Comparison of ENCODE assay signal across 27 cellular contexts in the genomic region with DNA sequence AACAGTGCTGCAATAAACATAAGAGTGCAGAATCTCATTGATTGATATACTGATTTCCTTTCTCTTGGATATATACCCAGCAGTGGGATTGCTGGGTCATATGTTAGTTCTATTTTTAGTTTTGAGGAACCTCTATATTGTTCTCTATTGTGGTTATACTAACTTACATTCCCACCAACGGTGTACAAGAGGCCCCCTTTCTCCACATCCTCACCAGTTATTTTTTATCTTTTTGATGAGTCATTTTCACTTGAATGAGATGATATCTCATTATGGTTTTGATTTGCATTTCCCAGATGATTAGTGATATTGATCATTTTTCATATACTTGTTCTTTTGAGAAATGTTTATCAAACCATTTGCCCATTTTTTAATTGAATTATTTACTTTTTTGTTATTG. TPM values are rescaled to one million over a fixed set of nuclear protein-coding genes. Genes with fewer than 3 reads are reported as not detected.
DNase-seq lines count a peak whose midpoint lies in the region; ATAC-seq, FAIRE-seq and TF ChIP-seq lines count a peak whose summit lies in the region.
"Had no signal": no experiment of that assay in that cellular context is flagged by ENCODE, and none has a peak within 500 bp of the region (broad histone marks: within the 10 kb centered on the region; RNA-seq: fewer than 3 reads in every experiment).

No MANE protein-coding gene starts in this region.

- H3K9me3 ChIP-seq in DND-41 (ENCODE audit: insufficient read depth, low read length, severe bottlenecking) = no peaks in the 10 kb centered on the region
- H3K9me3 ChIP-seq in Loucy (ENCODE audit: insufficient read depth, low read depth, low read length) = no peaks in the 10 kb centered on the region
- H3K9me3 ChIP-seq in K562 (replicated peaks; ENCODE audit: control insufficient read depth, insufficient read depth, low read depth, low read length) = no peaks in the 10 kb centered on the region
- H3K9me3 ChIP-seq: MG63 had no signal

- BruUV-seq in K562 (replicated peaks; lab: Mats Ljungman, UMichigan) = no TSS peak

- POLR2A ChIA-PET in K562 (lab: Yijun Ruan, JAX) = no interaction called here

- H3K9me1 ChIP-seq in K562 (ENCODE audit: control insufficient read depth, insufficient read depth, low read length) = no peaks in the 10 kb centered on the region

- H3K27me3 ChIP-seq in DND-41 (ENCODE audit: insufficient read depth, low read length, poor library complexity) = no peaks in the 10 kb centered on the region
- no peaks in the 10 kb centered on the region for H3K27me3 ChIP-seq in Loucy (ENCODE audit: insufficient read depth, low read length, poor library complexity, severe bottlenecking)
- no peaks in the 10 kb centered on the region for H3K27me3 ChIP-seq in K562 (ENCODE audit: control insufficient read depth in 2 of 2, insufficient read depth in 2 of 2, low read length in 2 of 2)

- H3K36me3 ChIP-seq in DND-41 (ENCODE audit: insufficient read depth, low read length) (no peaks in the 10 kb centered on the region), Loucy (ENCODE audit: insufficient read depth, low read length) (no peaks in the 10 kb centered on the region), K562 (ENCODE audit: control insufficient read depth, insufficient read depth, low read length) (no peaks in the 10 kb centered on the region)
- H3K36me3 ChIP-seq: MG63 had no signal

- no peak for TF ChIP-seq POLR2A in K562 (conservative IDR thresholded peaks at IDR 0.05)

- H3F3A ChIP-seq in Loucy (ENCODE audit: low read depth) = peaks cover 6% of the 10 kb centered on the region; the same call in 1 of the 2 replicates

- H3K9me2 ChIP-seq in Loucy (replicated peaks; ENCODE audit: low read depth, low read length) = no peaks in the 10 kb centered on the region

- TF ChIP-seq RAD21 in K562 (CRISPR knock-in tag; conservative IDR thresholded peaks at IDR 0.05 in 1 of 2, IDR thresholded peaks at IDR 0.05 in 1 of 2) = no peak

- WGBS in K562 (ENCODE audit: insufficient coverage, low coverage, missing lambda C conversion rate) = 0% methylated on average over 1 of the region's 1 CpG

- H3K9ac ChIP-seq in DND-41 (ENCODE audit: low read depth, low read length) (no peak overlapping the region), Loucy (ENCODE audit: low read depth, low read length, poor library complexity, severe bottlenecking) (peak overlapping the region; percentile 39), K562 (ENCODE audit: insufficient read depth in 1 of 2, low read depth in 2 of 2, low read length in 2 of 2) (no peak overlapping the region)

- H3K27ac ChIP-seq in DND-41 (ENCODE audit: low read length) (no peak overlapping the region), K562 (ENCODE audit: extremely low read depth, low read depth, low read length) (no peak overlapping the region)
- H3K27ac ChIP-seq: foreskin keratinocyte, skin epidermis had no signal

- TF ChIP-seq CTCF in DND-41 (IDR thresholded peaks at IDR 0.05; ENCODE audit: borderline replicate concordance, extremely low read depth, low read length, poor library complexity, severe bottlenecking) (no peak), Loucy (conservative IDR thresholded peaks at IDR 0.05; ENCODE audit: low read length) (no peak), K562 (IDR thresholded peaks at IDR 0.05 in 2 of 3, conservative IDR thresholded peaks at IDR 0.05 in 1 of 3; ENCODE audit: insufficient read depth in 2 of 3, low read depth in 1 of 3, low read length in 3 of 3) (no peak)

- H4K20me1 ChIP-seq in DND-41 (ENCODE audit: insufficient read depth, low read length) = no peaks in the 10 kb centered on the region
- H4K20me1 ChIP-seq in Loucy (ENCODE audit: insufficient read depth, low read length, poor library complexity, severe bottlenecking) = no peaks in the 10 kb centered on the region
- H4K20me1 ChIP-seq in K562 (replicated peaks; ENCODE audit: control insufficient read depth, insufficient read depth, low read length) = no peaks in the 10 kb centered on the region; the same call in 1 of the 2 replicates

- no peak overlapping the region for H3K4me3 ChIP-seq in DND-41 (ENCODE audit: low read depth in 1 of 2, low read length in 2 of 2)
- H3K4me3 ChIP-seq in Loucy (ENCODE audit: low read length, poor library complexity, severe bottlenecking) = peak overlapping the region; percentile 38
- no peak overlapping the region for H3K4me3 ChIP-seq in K562
- H3K4me3 ChIP-seq: MG63, skin epidermis had no signal

- TF ChIP-seq EP300 in K562 (IDR thresholded peaks at IDR 0.05; ENCODE audit: low read length) = no peak

- H2AFZ ChIP-seq in DND-41 (ENCODE audit: low read depth, low read length) = no peak overlapping the region
- peak overlapping the region; percentile 44 for H2AFZ ChIP-seq in Loucy (ENCODE audit: low read length)
- H2AFZ ChIP-seq in K562 (ENCODE audit: low read depth, low read length) = no peak overlapping the region

- H3K4me1 ChIP-seq in DND-41 (ENCODE audit: insufficient read depth, low read length) = peaks cover 27% of the 10 kb centered on the region
- H3K4me1 ChIP-seq in Loucy (ENCODE audit: insufficient read depth, low read length, poor library complexity, severe bottlenecking) = peaks cover 30% of the 10 kb centered on the region
- no peaks in the 10 kb centered on the region; a peak in 3 of 5 replicates for H3K4me1 ChIP-seq in K562 (replicated peaks in 1 of 2; ENCODE audit: control insufficient read depth in 2 of 2, insufficient read depth in 2 of 2, low read length in 2 of 2)
- H3K4me1 ChIP-seq: foreskin keratinocyte had no signal

- in situ Hi-C loops in K562 (cut with MboI) = no loop called here

- peak; percentile 35 for DNase-seq in DND-41
- peak; percentile 79 for DNase-seq in SIG-M5 treated with dmso at 0.1 percent for 504 hours (lab: John Stamatoyannopoulos, UW; ENCODE audit: unreplicated experiment)
- no peak for DNase-seq in K562 (ENCODE audit: extremely low read depth in 1 of 4, low spot score in 3 of 4)
- DNase-seq in stimulated activated CD4-positive, alpha-beta T cell treated with anti-CD3 and anti-CD28 coated beads, Interleukin-4, amount 100 ng/mL, for 1 hour = no peak
- no peak for DNase-seq in stimulated activated naive CD4-positive, alpha-beta T cell treated with Interleukin-2 at 50 U/mL for 16 hours (lab: John Stamatoyannopoulos, UW)
- DNase-seq: activated CD4-positive, alpha-beta memory T cell treated with anti-CD3 and anti-CD28 coated beads, Interleukin-2, amount 10 ng/mL, durations not matched to agents 7 days and 5 days; activated naive CD8-positive, alpha-beta T cell treated with anti-CD3 and anti-CD28 coated beads, Interleukin-2, amount 10 ng/mL, durations not matched to agents 7 days and 5 days; cerebellar nuclear complex; DMS53; effector CD4-positive, alpha-beta T cell; foreskin keratinocyte; immature natural killer cell; mesendoderm; MG63; naive thymus-derived CD8-positive, alpha-beta T cell; NCI-H2171; NCI-H526; stimulated activated CD4-positive, alpha-beta T cell treated with anti-CD3 and anti-CD28 coated beads, Interleukin-2, amount 100 ng/mL, for 24 hours; stimulated activated naive B cell treated with anti-CD40 and anti-IgM and Interleukin-4, amounts not matched to agents 10 μg/mL and 1 μg/mL and 100 μg/mL, for 72 hours had no signal

- no peak for FAIRE-seq in K562 (lab: Jason Lieb, UNC)
- FAIRE-seq: GM12892, H1, HepG2 had no signal

- CTCF ChIA-PET in K562 (lab: Yijun Ruan, JAX; ENCODE audit: low intra/inter-chr PET ratio) = interaction anchor here (0.7 kb wide), 1 partner anchor 108 kb away, joined by 4 read pairs; no protein-coding TSS in a partner anchor

- intact Hi-C loops in K562 (cut with micrococcal nuclease) = no loop called here

- no peaks in the 10 kb centered on the region for H3K79me2 ChIP-seq in DND-41 (ENCODE audit: insufficient read depth, low read length)
- no peaks in the 10 kb centered on the region for H3K79me2 ChIP-seq in Loucy (ENCODE audit: insufficient read depth, low read length)
- no peaks in the 10 kb centered on the region for H3K79me2 ChIP-seq in K562 (ENCODE audit: control insufficient read depth, insufficient read depth, low read length)

- peak; percentile 88 for ATAC-seq in DND-41 (ENCODE audit: insufficient read depth, low read depth)
- no peak for ATAC-seq in K562
- ATAC-seq in GM21786 (IDR thresholded peaks at IDR 0.05; ENCODE audit: unreplicated experiment) = no peak
- ATAC-seq: foreskin keratinocyte; HepG2; left lobe of liver; naive thymus-derived CD8-positive, alpha-beta T cell; stimulated activated naive B cell treated with anti-CD40 and anti-IgM and Interleukin-4, amounts not matched to agents 10 μg/mL and 1 μg/mL and 100 μg/mL, for 72 hours; WTC11 had no signal

- H3K4me2 ChIP-seq in DND-41 (ENCODE audit: insufficient read depth, low read length) (peak overlapping the region; percentile 14; the same call in 1 of the 2 replicates), Loucy (ENCODE audit: low read depth, low read length, poor library complexity, severe bottlenecking) (peak overlapping the region; percentile 59), K562 (ENCODE audit: insufficient read depth, low read length) (no peak overlapping the region)

TF ChIP-seq in K562, 482 proteins besides CTCF, POLR2A, EP300 and RAD21 (continues in another document):
- TF ChIP-seq MAFG (tag; conservative IDR thresholded peaks at IDR 0.05) = peak; percentile 59

RNA-seq across cellular contexts. Expression of gene IREB2, which starts 12.4 kb away (rescaled TPM):
- 54.9 and 123 TPM in 2 replicates for total RNA-seq in K562 (2011; cell fraction: chromatin; rRNA removed; ENCODE audit: low replicate concordance)
- 23.8 and 30.0 TPM in 2 replicates for total RNA-seq in K562 (2011; cell fraction: nucleolus; rRNA removed)
- 48.5 and 72.4 TPM in 2 replicates for total RNA-seq in K562 (2011; cell fraction: nucleoplasm; rRNA removed)
- total RNA-seq in K562 (2014; rRNA removed) = 16.8 and 17.1 TPM in 2 replicates
- total RNA-seq in K562 (2014; rRNA removed; fragmentation: Illumina TruSeq; extraction: Trizol) = 37.7 and 48.0 TPM in 2 replicates
- total RNA-seq in K562 (2015; rRNA removed; fragmentation: Illumina TruSeq; extraction: Trizol) = 30.8 and 34.0 TPM in 2 replicates
- 56.6 and 61.7 TPM in 2 replicates for total RNA-seq in K562 (2021)
- 51.5 and 59.1 TPM in 2 replicates for polyA plus RNA-seq in K562 (2011; rRNA removed)
- polyA plus RNA-seq in K562 (2011; cell fraction: cytosol; rRNA removed) = 13.6 and 22.2 TPM in 2 replicates
- polyA plus RNA-seq in K562 (2011; cell fraction: nucleus; rRNA removed) = 19.4 and 22.1 TPM in 2 replicates
- 26.6 and 30.9 TPM in 2 replicates for polyA plus RNA-seq in K562 (2012)
- 45.4 and 53.2 TPM in 2 replicates for polyA plus RNA-seq in K562 (2014; fragmentation: Illumina TruSeq; extraction: Trizol)
- polyA plus RNA-seq in K562 (2014; fragmentation: Nextera tagmentation; extraction: Ambion mirVana) = 10 to 100 TPM; 18.0 to 21.4 TPM
- 24.1 and 25.4 TPM in 2 replicates for polyA plus RNA-seq in K562 (2014; rRNA removed)
- polyA minus RNA-seq in K562 (2011; rRNA and poly(A)+ RNA removed) = 106 and 117 TPM in 2 replicates
- 41.6 and 62.7 TPM in 2 replicates for polyA minus RNA-seq in K562 (2011; cell fraction: cytosol; rRNA and poly(A)+ RNA removed)
- 31.2 and 42.7 TPM in 2 replicates for polyA minus RNA-seq in K562 (2011; cell fraction: nucleus; rRNA and poly(A)+ RNA removed)

Comparison
In these comparisons a context has a peak if more than half of its experiments do, and no peak if none do; other contexts are left out.
1. DNase-seq: peak in DND-41 (single experiment) and SIG-M5 treated with dmso at 0.1 percent for 504 hours (single experiment); none in K562 (0 of 4), stimulated activated CD4-positive, alpha-beta T cell treated with anti-CD3 and anti-CD28 coated beads, Interleukin-4, amount 100 ng/mL, for 1 hour (single experiment) and stimulated activated naive CD4-positive, alpha-beta T cell treated with Interleukin-2 at 50 U/mL for 16 hours (single experiment).